ENCODE assay signal across 1 cellular context in the genomic region with DNA sequence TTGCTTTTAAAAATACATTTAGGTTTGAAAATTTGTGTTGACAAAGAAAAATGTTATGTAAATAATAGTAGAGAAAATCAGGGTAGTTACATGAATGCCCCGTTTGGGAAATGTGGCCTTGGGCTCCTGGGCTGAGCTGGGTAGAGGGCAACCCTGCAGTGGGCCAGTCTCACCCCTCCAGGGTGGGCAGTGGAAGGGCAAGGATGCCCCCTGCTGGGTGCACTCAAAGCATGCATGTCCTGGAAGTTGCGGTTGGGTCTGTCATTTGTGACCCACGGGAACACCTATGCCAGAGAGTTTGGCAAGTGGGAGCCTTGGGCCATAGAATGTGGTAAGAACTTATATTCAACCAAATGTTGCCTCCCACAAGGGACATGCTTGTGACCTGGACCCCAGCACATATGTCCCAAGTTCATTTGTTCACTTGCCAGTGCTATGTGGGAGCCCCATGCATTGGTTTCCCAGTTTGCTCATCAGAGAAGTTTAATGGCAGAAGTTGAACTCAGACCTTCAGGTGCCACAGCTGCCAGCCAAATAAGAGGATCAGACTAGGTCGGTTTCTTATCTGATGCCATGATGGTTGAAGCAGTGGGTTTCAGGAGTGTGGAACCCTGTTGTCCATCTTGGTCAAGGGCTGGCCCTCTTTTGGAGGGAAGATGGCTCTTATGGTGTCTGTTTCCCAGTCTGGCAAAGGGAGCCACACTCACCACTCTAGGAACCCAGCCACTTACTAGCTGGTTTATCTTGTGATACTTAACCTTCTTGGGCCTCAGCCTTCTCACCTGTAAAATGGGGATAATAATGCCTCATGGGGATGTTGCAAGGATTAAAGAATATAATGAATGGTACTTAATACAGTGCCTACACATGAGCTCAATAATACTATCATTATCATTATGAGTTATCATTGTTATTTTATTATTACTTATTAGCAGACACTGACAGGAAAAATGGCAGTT.
TF ChIP-seq lines count a peak whose summit lies in the region.

No MANE protein-coding gene starts in this region.

TF ChIP-seq in HepG2, 621 proteins besides CTCF, POLR2A, EP300 and RAD21:
- TF ChIP-seq ZNF562 (CRISPR knock-in tag; IDR thresholded peaks at IDR 0.05; ENCODE audit: borderline replicate concordance) = no peak
- TF ChIP-seq SOX13 (IDR thresholded peaks at IDR 0.05) = no peak
- no peak for TF ChIP-seq SOX13 (CRISPR knock-in tag; conservative IDR thresholded peaks at IDR 0.05 in 1 of 2, IDR thresholded peaks at IDR 0.05 in 1 of 2)
- peak; percentile 51 for TF ChIP-seq XRCC5 (optimal IDR thresholded peaks at IDR 0.05; ENCODE audit: low read length)
- TF ChIP-seq ZNF264 (CRISPR knock-in tag; IDR thresholded peaks at IDR 0.05) = no peak
- TF ChIP-seq ZNF260 (CRISPR knock-in tag; IDR thresholded peaks at IDR 0.05; ENCODE audit: borderline replicate concordance, low read depth) = no peak
- TF ChIP-seq ZSCAN25 (CRISPR knock-in tag; IDR thresholded peaks at IDR 0.05) = peak; percentile 90
- TF ChIP-seq HNRNPLL (IDR thresholded peaks at IDR 0.05; ENCODE audit: low read depth, low read length, poor library complexity, severe bottlenecking) = no peak
- no peak for TF ChIP-seq ATAD3A (CRISPR knock-in tag; IDR thresholded peaks at IDR 0.05)
- TF ChIP-seq PCBP2 (optimal IDR thresholded peaks at IDR 0.05; ENCODE audit: low read depth, low read length, poor library complexity, severe bottlenecking) = no peak
- TF ChIP-seq SPEN (CRISPR knock-in tag; IDR thresholded peaks at IDR 0.05; ENCODE audit: low read depth) = no peak
- TF ChIP-seq, protein P1, sequence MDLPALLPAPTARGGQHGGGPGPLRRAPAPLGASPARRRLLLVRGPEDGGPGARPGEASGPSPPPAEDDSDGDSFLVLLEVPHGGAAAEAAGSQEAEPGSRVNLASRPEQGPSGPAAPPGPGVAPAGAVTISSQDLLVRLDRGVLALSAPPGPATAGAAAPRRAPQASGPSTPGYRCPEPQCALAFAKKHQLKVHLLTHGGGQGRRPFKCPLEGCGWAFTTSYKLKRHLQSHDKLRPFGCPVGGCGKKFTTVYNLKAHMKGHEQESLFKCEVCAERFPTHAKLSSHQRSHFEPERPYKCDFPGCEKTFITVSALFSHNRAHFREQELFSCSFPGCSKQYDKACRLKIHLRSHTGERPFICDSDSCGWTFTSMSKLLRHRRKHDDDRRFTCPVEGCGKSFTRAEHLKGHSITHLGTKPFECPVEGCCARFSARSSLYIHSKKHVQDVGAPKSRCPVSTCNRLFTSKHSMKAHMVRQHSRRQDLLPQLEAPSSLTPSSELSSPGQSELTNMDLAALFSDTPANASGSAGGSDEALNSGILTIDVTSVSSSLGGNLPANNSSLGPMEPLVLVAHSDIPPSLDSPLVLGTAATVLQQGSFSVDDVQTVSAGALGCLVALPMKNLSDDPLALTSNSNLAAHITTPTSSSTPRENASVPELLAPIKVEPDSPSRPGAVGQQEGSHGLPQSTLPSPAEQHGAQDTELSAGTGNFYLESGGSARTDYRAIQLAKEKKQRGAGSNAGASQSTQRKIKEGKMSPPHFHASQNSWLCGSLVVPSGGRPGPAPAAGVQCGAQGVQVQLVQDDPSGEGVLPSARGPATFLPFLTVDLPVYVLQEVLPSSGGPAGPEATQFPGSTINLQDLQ (CRISPR knock-in tag; IDR thresholded peaks at IDR 0.05) = no peak
- TF ChIP-seq ZNF510 (CRISPR knock-in tag; IDR thresholded peaks at IDR 0.05; ENCODE audit: low read depth) = no peak
- no peak for TF ChIP-seq ZNF230 (CRISPR knock-in tag; IDR thresholded peaks at IDR 0.05)
- TF ChIP-seq, protein P2, sequence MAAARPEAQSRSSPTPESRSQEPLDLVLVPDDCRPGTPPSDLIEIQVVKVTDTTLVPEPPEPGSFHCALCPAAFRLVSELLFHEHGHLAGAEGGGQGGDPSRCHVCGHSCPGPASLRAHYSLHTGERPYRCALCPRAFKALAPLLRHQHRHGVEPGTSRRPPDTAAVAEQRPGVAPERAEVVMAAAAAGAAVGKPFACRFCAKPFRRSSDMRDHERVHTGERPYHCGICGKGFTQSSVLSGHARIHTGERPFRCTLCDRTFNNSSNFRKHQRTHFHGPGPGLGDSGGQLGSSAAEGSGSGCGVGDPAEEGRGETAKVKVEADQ (CRISPR knock-in tag; IDR thresholded peaks at IDR 0.05; ENCODE audit: borderline replicate concordance) = no peak
- TF ChIP-seq ZBTB49 (CRISPR knock-in tag; IDR thresholded peaks at IDR 0.05; ENCODE audit: borderline replicate concordance) = no peak
- 0 out of 2 replicates have a peak, but pooled peaks have one; percentile 38 for TF ChIP-seq KDM2A (CRISPR knock-in tag; IDR thresholded peaks at IDR 0.05; ENCODE audit: borderline replicate concordance, low read depth)
- no peak for TF ChIP-seq CHD4 (IDR thresholded peaks at IDR 0.05; ENCODE audit: borderline replicate concordance, low read length)
- no peak for TF ChIP-seq TP53 (CRISPR knock-in tag; conservative IDR thresholded peaks at IDR 0.05)
- TF ChIP-seq ZFY (CRISPR knock-in tag; IDR thresholded peaks at IDR 0.05) = no peak
- TF ChIP-seq PAX8 (CRISPR knock-in tag; IDR thresholded peaks at IDR 0.05; ENCODE audit: borderline replicate concordance) = no peak
- no peak for TF ChIP-seq PHF8 (CRISPR knock-in tag; IDR thresholded peaks at IDR 0.05)
- 0 out of 2 replicates have a peak, but pooled peaks have one; percentile 17 for TF ChIP-seq SALL1 (CRISPR knock-in tag; IDR thresholded peaks at IDR 0.05)
- TF ChIP-seq E2F1 (CRISPR knock-in tag; IDR thresholded peaks at IDR 0.05) = no peak
- 0 out of 2 replicates have a peak, but pooled peaks have one; percentile 61 for TF ChIP-seq HNRNPL (IDR thresholded peaks at IDR 0.05; ENCODE audit: low read depth, low read length)
- TF ChIP-seq, protein P3, sequence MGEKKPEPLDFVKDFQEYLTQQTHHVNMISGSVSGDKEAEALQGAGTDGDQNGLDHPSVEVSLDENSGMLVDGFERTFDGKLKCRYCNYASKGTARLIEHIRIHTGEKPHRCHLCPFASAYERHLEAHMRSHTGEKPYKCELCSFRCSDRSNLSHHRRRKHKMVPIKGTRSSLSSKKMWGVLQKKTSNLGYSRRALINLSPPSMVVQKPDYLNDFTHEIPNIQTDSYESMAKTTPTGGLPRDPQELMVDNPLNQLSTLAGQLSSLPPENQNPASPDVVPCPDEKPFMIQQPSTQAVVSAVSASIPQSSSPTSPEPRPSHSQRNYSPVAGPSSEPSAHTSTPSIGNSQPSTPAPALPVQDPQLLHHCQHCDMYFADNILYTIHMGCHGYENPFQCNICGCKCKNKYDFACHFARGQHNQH (CRISPR knock-in tag; IDR thresholded peaks at IDR 0.05) = no peak
- TF ChIP-seq MLLT10 (CRISPR knock-in tag; IDR thresholded peaks at IDR 0.05) = no peak
- no peak for TF ChIP-seq ZKSCAN8 (CRISPR knock-in tag; IDR thresholded peaks at IDR 0.05; ENCODE audit: borderline replicate concordance)
- TF ChIP-seq ZSCAN31 (CRISPR knock-in tag; IDR thresholded peaks at IDR 0.05; ENCODE audit: low read depth) = no peak
- TF ChIP-seq SMYD3 (CRISPR knock-in tag; IDR thresholded peaks at IDR 0.05) = no peak
- peak; percentile 23; the same call in 1 of the 2 replicates for TF ChIP-seq SMC3 (IDR thresholded peaks at IDR 0.05; ENCODE audit: low read length)
- TF ChIP-seq CEBPZ (IDR thresholded peaks at IDR 0.05; ENCODE audit: low read length) = no peak
- TF ChIP-seq SMAD3 (CRISPR knock-in tag; IDR thresholded peaks at IDR 0.05) = no peak
- TF ChIP-seq MAFK (conservative IDR thresholded peaks at IDR 0.05 in 1 of 2, IDR thresholded peaks at IDR 0.05 in 1 of 2; ENCODE audit: low read length in 2 of 2) = no peak
- no peak for TF ChIP-seq ZNF83 (CRISPR knock-in tag; IDR thresholded peaks at IDR 0.05; ENCODE audit: borderline replicate concordance)
- no peak for TF ChIP-seq ONECUT2 (CRISPR knock-in tag; IDR thresholded peaks at IDR 0.05)
- TF ChIP-seq STAG1 (CRISPR knock-in tag; IDR thresholded peaks at IDR 0.05) = peak; percentile 84
- TF ChIP-seq RCOR2 (CRISPR knock-in tag; IDR thresholded peaks at IDR 0.05) = no peak
- peak; percentile 37 for TF ChIP-seq TEAD3 (CRISPR knock-in tag; optimal IDR thresholded peaks at IDR 0.05; ENCODE audit: borderline replicate concordance)
- no peak for TF ChIP-seq ZNF605 (CRISPR knock-in tag; IDR thresholded peaks at IDR 0.05)
- peak; percentile 55; the same call in 1 of the 2 replicates for TF ChIP-seq ZNF629 (CRISPR knock-in tag; conservative IDR thresholded peaks at IDR 0.05)
- TF ChIP-seq, protein P4, sequence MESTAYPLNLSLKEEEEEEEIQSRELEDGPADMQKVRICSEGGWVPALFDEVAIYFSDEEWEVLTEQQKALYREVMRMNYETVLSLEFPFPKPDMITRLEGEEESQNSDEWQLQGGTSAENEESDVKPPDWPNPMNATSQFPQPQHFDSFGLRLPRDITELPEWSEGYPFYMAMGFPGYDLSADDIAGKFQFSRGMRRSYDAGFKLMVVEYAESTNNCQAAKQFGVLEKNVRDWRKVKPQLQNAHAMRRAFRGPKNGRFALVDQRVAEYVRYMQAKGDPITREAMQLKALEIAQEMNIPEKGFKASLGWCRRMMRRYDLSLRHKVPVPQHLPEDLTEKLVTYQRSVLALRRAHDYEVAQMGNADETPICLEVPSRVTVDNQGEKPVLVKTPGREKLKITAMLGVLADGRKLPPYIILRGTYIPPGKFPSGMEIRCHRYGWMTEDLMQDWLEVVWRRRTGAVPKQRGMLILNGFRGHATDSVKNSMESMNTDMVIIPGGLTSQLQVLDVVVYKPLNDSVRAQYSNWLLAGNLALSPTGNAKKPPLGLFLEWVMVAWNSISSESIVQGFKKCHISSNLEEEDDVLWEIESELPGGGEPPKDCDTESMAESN (CRISPR knock-in tag; conservative IDR thresholded peaks at IDR 0.05) = 0 out of 2 replicates have a peak, but pooled peaks have one; percentile 32
- no peak for TF ChIP-seq SALL2 (CRISPR knock-in tag; IDR thresholded peaks at IDR 0.05)
- no peak for TF ChIP-seq ZBTB34 (CRISPR knock-in tag; IDR thresholded peaks at IDR 0.05)
- TF ChIP-seq MBD4 (IDR thresholded peaks at IDR 0.05; ENCODE audit: borderline replicate concordance, low read length) = no peak
- TF ChIP-seq JUN (CRISPR knock-in tag; IDR thresholded peaks at IDR 0.05) = no peak
- no peak for TF ChIP-seq TBX2 (CRISPR knock-in tag; IDR thresholded peaks at IDR 0.05; ENCODE audit: borderline replicate concordance)
